1 cellular context compared by ENCODE assay signal in genomic region chr19:50679177-50680125, GRCh38.
TF ChIP-seq lines count a peak whose summit lies in the region.

No MANE protein-coding gene starts in this region.

TF ChIP-seq in HEK293, 187 proteins besides CTCF, POLR2A, EP300 and RAD21 (continued from another document):
- TF ChIP-seq PRDM4 (tag by site-specific recombination; IDR thresholded peaks at IDR 0.05) (no peak; the same call in 1 of the 2 replicates), ZNF23 (tag by site-specific recombination; IDR thresholded peaks at IDR 0.05; ENCODE audit: borderline replicate concordance) (peak; percentile 13; the same call in 1 of the 2 replicates), ZNF366 (tag by site-specific recombination; conservative IDR thresholded peaks at IDR 0.05) (peak; percentile 79), ZNF335 (tag by site-specific recombination; conservative IDR thresholded peaks at IDR 0.05) (peak; percentile 42; the same call in 1 of the 2 replicates), ZNF501 (tag by site-specific recombination; IDR thresholded peaks at IDR 0.05) (no peak), MEIS1 (CRISPR knock-in tag; IDR thresholded peaks at IDR 0.05; ENCODE audit: borderline replicate concordance) (no peak), ZNF549 (tag by site-specific recombination; IDR thresholded peaks at IDR 0.05) (no peak), PRDM10 (tag by site-specific recombination; IDR thresholded peaks at IDR 0.05) (no peak), ZNF292 (tag by site-specific recombination; IDR thresholded peaks at IDR 0.05; ENCODE audit: borderline replicate concordance, low read depth) (no peak), ZFP69B (tag by site-specific recombination; IDR thresholded peaks at IDR 0.05) (0 out of 2 replicates have a peak, but pooled peaks have one; percentile 9), KLF17 (tag by site-specific recombination; IDR thresholded peaks at IDR 0.05) (no peak), ZNF513 (tag by site-specific recombination; IDR thresholded peaks at IDR 0.05) (no peak), ZNF26 (tag by site-specific recombination; IDR thresholded peaks at IDR 0.05) (no peak), ZNF112 (tag by site-specific recombination; IDR thresholded peaks at IDR 0.05) (0 out of 2 replicates have a peak, but pooled peaks have one; percentile 14), ZNF302 (tag by site-specific recombination; IDR thresholded peaks at IDR 0.05; ENCODE audit: low read depth) (no peak; the same call in 1 of the 2 replicates), ZNF645 (tag by site-specific recombination; IDR thresholded peaks at IDR 0.05) (no peak), ZNF596 (tag by site-specific recombination; IDR thresholded peaks at IDR 0.05) (no peak), ZNF580 (tag by site-specific recombination; IDR thresholded peaks at IDR 0.05) (no peak), ZNF202 (tag by site-specific recombination; IDR thresholded peaks at IDR 0.05; ENCODE audit: borderline replicate concordance) (peak; percentile 68; the same call in 1 of the 2 replicates), ZSCAN18 (tag by site-specific recombination; IDR thresholded peaks at IDR 0.05) (peak; percentile 36; the same call in 1 of the 2 replicates), ZNF132 (tag by site-specific recombination; IDR thresholded peaks at IDR 0.05; ENCODE audit: borderline replicate concordance) (no peak), IKZF3 (tag by site-specific recombination; IDR thresholded peaks at IDR 0.05) (no peak), ZBTB8A (tag by site-specific recombination; IDR thresholded peaks at IDR 0.05) (no peak), ZNF239 (tag by site-specific recombination; IDR thresholded peaks at IDR 0.05) (no peak), ELK4 (IDR thresholded peaks at IDR 0.05; ENCODE audit: borderline replicate concordance, low read depth, low read length) (no peak), YY1 (tag by site-specific recombination; IDR thresholded peaks at IDR 0.05) (no peak), ZNF510 (tag by site-specific recombination; IDR thresholded peaks at IDR 0.05; ENCODE audit: insufficient replicate concordance) (no peak), ZNF488 (tag by site-specific recombination; IDR thresholded peaks at IDR 0.05) (no peak), ZNF518A (tag by site-specific recombination; conservative IDR thresholded peaks at IDR 0.05; ENCODE audit: low read depth) (no peak), ZNF791 (tag by site-specific recombination; IDR thresholded peaks at IDR 0.05) (no peak), ZNF837 (tag by site-specific recombination; IDR thresholded peaks at IDR 0.05) (no peak), MZF1 (tag by site-specific recombination; IDR thresholded peaks at IDR 0.05; ENCODE audit: borderline replicate concordance) (no peak)
